8 cellular contexts compared by ENCODE assay signal in genomic region chr15:67066041-67067021, GRCh38. TPM values are rescaled to one million over a fixed set of nuclear protein-coding genes. Genes with fewer than 3 reads are reported as not detected.
DNase-seq lines count a peak whose midpoint lies in the region; ATAC-seq, FAIRE-seq and TF ChIP-seq lines count a peak whose summit lies in the region.

No MANE protein-coding gene starts in this region.

- peak overlapping the region; percentile 22 for H2AFZ ChIP-seq in Loucy (ENCODE audit: low read length)

- H3K36me3 ChIP-seq in Loucy (ENCODE audit: insufficient read depth, low read length) = no peaks in the 10 kb centered on the region

- no peaks in the 10 kb centered on the region for H3K9me2 ChIP-seq in Loucy (replicated peaks; ENCODE audit: low read depth, low read length)

- H3F3A ChIP-seq in Loucy (ENCODE audit: low read depth) = peaks cover 7% of the 10 kb centered on the region

- H3K9me3 Mint-ChIP-seq in activated naive CD8-positive, alpha-beta T cell treated with anti-CD3 and anti-CD28 coated beads for 36 hours = no peaks in the 10 kb centered on the region

- peaks cover 47% of the 10 kb centered on the region for H3K4me1 ChIP-seq in Loucy (ENCODE audit: insufficient read depth, low read length, poor library complexity, severe bottlenecking)

- TF ChIP-seq CTCF in Loucy (conservative IDR thresholded peaks at IDR 0.05; ENCODE audit: low read length) = no peak
- TF ChIP-seq CTCF in D721Med (IDR thresholded peaks at IDR 0.05; ENCODE audit: insufficient read depth, missing control alignments) = no peak

- H3K27ac Mint-ChIP-seq in activated naive CD8-positive, alpha-beta T cell treated with anti-CD3 and anti-CD28 coated beads for 36 hours = peak overlapping the region; percentile 90

- peak overlapping the region; percentile 98 for H3K4me2 ChIP-seq in Loucy (ENCODE audit: low read depth, low read length, poor library complexity, severe bottlenecking)

- H3K79me2 ChIP-seq in Loucy (ENCODE audit: insufficient read depth, low read length) = peaks cover 54% of the 10 kb centered on the region

- ATAC-seq in GM19328 (IDR thresholded peaks at IDR 0.05; ENCODE audit: unreplicated experiment) (peak; percentile 3), HG03095 (IDR thresholded peaks at IDR 0.05; ENCODE audit: unreplicated experiment) (no peak)

- peak overlapping the region; percentile 95 for H3K4me3 Mint-ChIP-seq in activated naive CD8-positive, alpha-beta T cell treated with anti-CD3 and anti-CD28 coated beads for 36 hours

- no peaks in the 10 kb centered on the region for H3K9me3 ChIP-seq in Loucy (ENCODE audit: insufficient read depth, low read depth, low read length)

- H3K4me3 ChIP-seq in Loucy (ENCODE audit: low read length, poor library complexity, severe bottlenecking) (peak overlapping the region; percentile 95), iPS-11a (ENCODE audit: low read depth, low read length) (peak overlapping the region; percentile 72)

- H3K27me3 ChIP-seq in Loucy (ENCODE audit: insufficient read depth, low read length, poor library complexity, severe bottlenecking) = no peaks in the 10 kb centered on the region

- H3K9ac ChIP-seq in Loucy (ENCODE audit: low read depth, low read length, poor library complexity, severe bottlenecking) = peak overlapping the region; percentile 97

- peaks cover 18% of the 10 kb centered on the region for H3K27me3 Mint-ChIP-seq in activated naive CD8-positive, alpha-beta T cell treated with anti-CD3 and anti-CD28 coated beads for 36 hours

- no peak for FAIRE-seq in D721Med (lab: Jason Lieb, UNC)

- peaks cover 38% of the 10 kb centered on the region for H3K4me1 Mint-ChIP-seq in activated naive CD8-positive, alpha-beta T cell treated with anti-CD3 and anti-CD28 coated beads for 36 hours

- peaks cover 17% of the 10 kb centered on the region for H3K36me3 Mint-ChIP-seq in activated naive CD8-positive, alpha-beta T cell treated with anti-CD3 and anti-CD28 coated beads for 36 hours

- peak; percentile 44 for DNase-seq in activated naive CD8-positive, alpha-beta T cell treated with anti-CD3 and anti-CD28 coated beads for 36 hours
- peak; percentile 37 for DNase-seq in stimulated activated CD4-positive, alpha-beta T cell treated with anti-CD3 and anti-CD28 coated beads, Interleukin-2, amount 100 ng/mL, for 4 hours (ENCODE audit: low read depth)
- DNase-seq in D721Med (ENCODE audit: insufficient read length, low spot score) (no peak), SKM-1 (lab: John Stamatoyannopoulos, UW; ENCODE audit: unreplicated experiment) (no peak)

- peaks cover 37% of the 10 kb centered on the region for H4K20me1 ChIP-seq in Loucy (ENCODE audit: insufficient read depth, low read length, poor library complexity, severe bottlenecking)

RNA-seq across cellular contexts. Expression of gene SMAD3, which starts 0.9 kb away (rescaled TPM):
- total RNA-seq in activated naive CD8-positive, alpha-beta T cell treated with anti-CD3 and anti-CD28 coated beads for 36 hours = 10 to 100 TPM; 15.7 to 16.4 TPM

Comparison
In these comparisons a context has a peak if more than half of its experiments do, and no peak if none do; other contexts are left out.
1. DNase-seq: peak in activated naive CD8-positive, alpha-beta T cell treated with anti-CD3 and anti-CD28 coated beads for 36 hours (single experiment) and stimulated activated CD4-positive, alpha-beta T cell treated with anti-CD3 and anti-CD28 coated beads, Interleukin-2, amount 100 ng/mL, for 4 hours (single experiment); none in D721Med (single experiment) and SKM-1 (single experiment).